16 cellular contexts compared by ENCODE assay signal in genomic region chr10:5488272-5489161, GRCh38. TPM values are rescaled to one million over a fixed set of nuclear protein-coding genes. Genes with fewer than 3 reads are reported as not detected.
A peak's percentile ranks its signal among the peaks of the same experiment; 100 is the strongest.
DNase-seq lines count a peak whose midpoint lies in the region; ATAC-seq, FAIRE-seq and TF ChIP-seq lines count a peak whose summit lies in the region.
"Had no signal": no experiment of that assay in that cellular context is flagged by ENCODE, and none has a peak within 500 bp of the region (broad histone marks: within the 10 kb centered on the region; RNA-seq: fewer than 3 reads in every experiment).

No MANE protein-coding gene starts in this region.

- no peaks in the 10 kb centered on the region for H3K36me3 ChIP-seq in astrocyte (ENCODE audit: insufficient read depth, low read length)

- peak overlapping the region; percentile 40 for H3K4me3 Mint-ChIP-seq in astrocyte (ENCODE audit: unreplicated experiment)
- H3K4me3 Mint-ChIP-seq in activated T-cell treated with anti-CD3 and anti-CD28 coated beads, Interleukin-2, amount 50 U/mL, for 24 hours, result no peak overlapping the region
- H3K4me3 Mint-ChIP-seq: activated B cell treated with CpG ODN at 0.5 μM for 24 hours, nephron had no signal

- no peak for FAIRE-seq in astrocyte (lab: Jason Lieb, UNC)
- FAIRE-seq: urothelium cell line had no signal

- WGBS in lower leg skin, 2 donors, result 55 to 59% methylated on average over 21 to 27 of the region's 27 CpGs

- H3K9ac ChIP-seq in astrocyte (ENCODE audit: low read length), result no peak overlapping the region

- intact Hi-C loops in lower leg skin (cut with DNase I; ENCODE audit: low total_unique reads), result no loop called here

- H3K79me2 ChIP-seq in astrocyte (ENCODE audit: insufficient read depth, low read length), result no peaks in the 10 kb centered on the region

- no peaks in the 10 kb centered on the region for H4K20me1 ChIP-seq in astrocyte (ENCODE audit: insufficient read depth, low read length)

- DNase-seq in HuH-7 (ENCODE audit: low spot score), result peak; percentile 55
- DNase-seq in astrocyte (ENCODE audit: low read depth), result no peak
- peak; percentile 76 to 94 for DNase-seq in lower leg skin (ENCODE audit: low spot score in 2 of 2)
- DNase-seq in activated T-cell treated with anti-CD3 and anti-CD28 coated beads, Interleukin-2, amount 50 U/mL, for 24 hours, result no peak
- no peak for DNase-seq in EL
- DNase-seq: activated B cell treated with CpG ODN at 0.5 μM for 24 hours; activated T-cell treated with anti-CD3 and anti-CD28 coated beads, Interleukin-2, amount 50 U/mL, for 48 hours; GDM1; NCI-H2171; SHP77 treated with DMSO at 0.1 percent for 48 hours had no signal

- H3K27me3 ChIP-seq in astrocyte (ENCODE audit: insufficient read depth, low read length), result peaks cover 5% of the 10 kb centered on the region

- no peak overlapping the region for H3K4me3 ChIP-seq in astrocyte (ENCODE audit: insufficient read depth, low read depth, low read length)
- no peak overlapping the region for H3K4me3 ChIP-seq in lower leg skin (ENCODE audit: low read depth, poor library complexity, severe bottlenecking)

- H2AFZ ChIP-seq in astrocyte (ENCODE audit: low read depth, low read length), result no peak overlapping the region

- H3K9me3 Mint-ChIP-seq in astrocyte (ENCODE audit: unreplicated experiment), result peaks cover 12% of the 10 kb centered on the region
- peaks cover 7% of the 10 kb centered on the region for H3K9me3 Mint-ChIP-seq in activated T-cell treated with anti-CD3 and anti-CD28 coated beads, Interleukin-2, amount 50 U/mL, for 24 hours
- H3K9me3 Mint-ChIP-seq: activated B cell treated with CpG ODN at 0.5 μM for 24 hours had no signal

- H3K9me3 ChIP-seq in astrocyte (ENCODE audit: insufficient read depth, low read depth, low read length), result peaks cover 5% of the 10 kb centered on the region

- peaks cover 47% of the 10 kb centered on the region for H3K27me3 Mint-ChIP-seq in astrocyte (ENCODE audit: low read depth, unreplicated experiment)
- H3K27me3 Mint-ChIP-seq in activated T-cell treated with anti-CD3 and anti-CD28 coated beads, Interleukin-2, amount 50 U/mL, for 24 hours, result no peaks in the 10 kb centered on the region

- no peak for TF ChIP-seq POLR2A in lower leg skin (IDR thresholded peaks at IDR 0.05)

- ATAC-seq in HG03159 (IDR thresholded peaks at IDR 0.05; ENCODE audit: unreplicated experiment) (no peak), GM21447 (IDR thresholded peaks at IDR 0.05; ENCODE audit: unreplicated experiment) (no peak)

- no peak overlapping the region for H3K4me2 ChIP-seq in astrocyte (ENCODE audit: low read length)

- H3K4me1 Mint-ChIP-seq in astrocyte (ENCODE audit: low read depth, unreplicated experiment), result no peaks in the 10 kb centered on the region
- peaks cover 4% of the 10 kb centered on the region for H3K4me1 Mint-ChIP-seq in activated T-cell treated with anti-CD3 and anti-CD28 coated beads, Interleukin-2, amount 50 U/mL, for 24 hours (ENCODE audit: low read depth)

- H3K4me1 ChIP-seq in astrocyte (ENCODE audit: insufficient read depth, low read length), result no peaks in the 10 kb centered on the region

- TF ChIP-seq CTCF in C4-2B (conservative IDR thresholded peaks at IDR 0.05) (no peak), astrocyte (IDR thresholded peaks at IDR 0.05; ENCODE audit: insufficient read depth, low read depth, low read length) (no peak), lower leg skin (IDR thresholded peaks at IDR 0.05) (no peak)

- H3K27ac ChIP-seq in C4-2B (0 out of 2 replicates have a peak overlapping the region, but pooled peaks have one; percentile 1), astrocyte (ENCODE audit: low read depth, low read length) (no peak overlapping the region)

- H3K36me3 Mint-ChIP-seq in astrocyte (ENCODE audit: low read depth, unreplicated experiment), result peaks cover 2% of the 10 kb centered on the region
- H3K36me3 Mint-ChIP-seq in activated T-cell treated with anti-CD3 and anti-CD28 coated beads, Interleukin-2, amount 50 U/mL, for 24 hours (ENCODE audit: low read depth), result no peaks in the 10 kb centered on the region

- no peak overlapping the region for H3K27ac Mint-ChIP-seq in astrocyte (ENCODE audit: unreplicated experiment)
- H3K27ac Mint-ChIP-seq in activated T-cell treated with anti-CD3 and anti-CD28 coated beads, Interleukin-2, amount 50 U/mL, for 24 hours, result no peak overlapping the region
- H3K27ac Mint-ChIP-seq: activated B cell treated with CpG ODN at 0.5 μM for 24 hours had no signal

RNA-seq across cellular contexts. Expression of gene CALML5, which starts 10.9 kb away (rescaled TPM):
- not detected in 2 replicates for total RNA-seq in astrocyte
- total RNA-seq in lower leg skin, result 1,000 to 10,000 TPM; 5,202 to 6,742 (median 5,683) TPM
- total RNA-seq: activated B cell treated with CpG ODN at 0.5 μM for 24 hours, skeletal muscle tissue had no signal

RNA-seq across cellular contexts. Expression of gene CALML3, which starts 36.2 kb away (rescaled TPM):
- total RNA-seq in astrocyte, result not detected in 2 replicates
- total RNA-seq in lower leg skin, result 100 to 1,000 TPM in 2 of 4 donors, 10 to 100 TPM in 2; 43.4 to 181 (median 90.7) TPM
- total RNA-seq: activated B cell treated with CpG ODN at 0.5 μM for 24 hours, skeletal muscle tissue had no signal

Comparison
In these comparisons a context has a peak if more than half of its experiments do, and no peak if none do; other contexts are left out.
1. DNase-seq: peak in HuH-7 (single experiment) and lower leg skin (2 of 2); none in astrocyte (single experiment), activated T-cell treated with anti-CD3 and anti-CD28 coated beads, Interleukin-2, amount 50 U/mL, for 24 hours (single experiment) and EL (single experiment).
2. RNA of gene CALML5, which starts 10.9 kb away (total RNA-seq): 5,202 to 6,742 TPM in lower leg skin; not detected in astrocyte; every median in the first group is over 1,000 times any median in the second.
3. RNA of gene CALML3, which starts 36.2 kb away (total RNA-seq): 43.4 to 181 TPM in lower leg skin; not detected in astrocyte; every median in the first group is over 10 times any median in the second.